Comparison of ENCODE assay signal across 10 cellular contexts in genomic region chr11:47550288-47551052, GRCh38. TPM values are rescaled to one million over a fixed set of nuclear protein-coding genes. Genes with fewer than 3 reads are reported as not detected.
DNase-seq lines count a peak whose midpoint lies in the region; ATAC-seq, FAIRE-seq and TF ChIP-seq lines count a peak whose summit lies in the region.
"Had no signal": no experiment of that assay in that cellular context is flagged by ENCODE, and none has a peak within 500 bp of the region (broad histone marks: within the 10 kb centered on the region; RNA-seq: fewer than 3 reads in every experiment).

No MANE protein-coding gene starts in this region.

- no peak for FAIRE-seq in small intestine (lab: Jason Lieb, UNC)

- WGBS in small intestine, 3 donors: 75 to 81% (median 80%) methylated on average over 10 of the region's 10 CpGs

- no peaks in the 10 kb centered on the region for H3K36me3 ChIP-seq in CD4-positive, CD25-positive, alpha-beta regulatory T cell (ENCODE audit: control insufficient read depth, insufficient read depth, low read length)
- H3K36me3 ChIP-seq in KMS-11 (ENCODE audit: insufficient read depth) (no peaks in the 10 kb centered on the region), small intestine (ENCODE audit: control insufficient read depth in 2 of 2, insufficient read depth in 2 of 2, low read length in 2 of 2) (no peaks in the 10 kb centered on the region)

- H3K4me1 ChIP-seq in CD4-positive, CD25-positive, alpha-beta regulatory T cell (ENCODE audit: control insufficient read depth, insufficient read depth, low read length, poor library complexity, severe bottlenecking): peaks cover 48% of the 10 kb centered on the region
- H3K4me1 ChIP-seq in KMS-11 (ENCODE audit: low read depth, poor library complexity, severe bottlenecking): peaks cover 43% of the 10 kb centered on the region
- H3K4me1 ChIP-seq in small intestine (ENCODE audit: control insufficient read depth in 2 of 2, insufficient read depth in 1 of 2, low read depth in 1 of 2, low read length in 1 of 2): peaks cover 0 to 14% of the 10 kb centered on the region in 2 donors

- H3K79me2 ChIP-seq in KMS-11 (ENCODE audit: insufficient read depth, low read depth): peaks cover 70% of the 10 kb centered on the region

- peak overlapping the region in 2 of 3 donors; percentile 52 to 97 for H3K27ac Mint-ChIP-seq in CD4-positive, CD25-positive, alpha-beta regulatory T cell
- H3K27ac Mint-ChIP-seq in chondrocyte (ENCODE audit: unreplicated experiment): peak overlapping the region; percentile 98
- H3K27ac Mint-ChIP-seq in natural killer cell: peak overlapping the region; percentile 91 to 97

- H3K4me3 Mint-ChIP-seq in CD4-positive, CD25-positive, alpha-beta regulatory T cell: peak overlapping the region; percentile 88 to 96 (median 96)
- H3K4me3 Mint-ChIP-seq in chondrocyte (ENCODE audit: unreplicated experiment) (no peak overlapping the region), natural killer cell (peak overlapping the region; percentile 97)

- ATAC-seq in CD4-positive, CD25-positive, alpha-beta regulatory T cell (ENCODE audit: low read depth in 2 of 2): no peak
- ATAC-seq in natural killer cell (no peak), HG03520 (IDR thresholded peaks at IDR 0.05; ENCODE audit: unreplicated experiment) (no peak)

- H3K4me3 ChIP-seq in CD4-positive, CD25-positive, alpha-beta regulatory T cell (ENCODE audit: low read depth, low read length): peak overlapping the region; percentile 97
- no peak overlapping the region for H3K4me3 ChIP-seq in KMS-11 (IDR thresholded peaks at IDR 0.05; ENCODE audit: insufficient read depth, low read depth, low read length)
- H3K4me3 ChIP-seq in small intestine (ENCODE audit: low read depth in 1 of 2, low read length in 2 of 2): no peak overlapping the region

- intact Hi-C loops in natural killer cell (cut with micrococcal nuclease): loop anchor here (5.0 kb wide), 1 partner anchor 33 kb away; no protein-coding TSS in a partner anchor

- no peak overlapping the region for H3K9ac ChIP-seq in KMS-11

- peak overlapping the region; percentile 84 for H3K27ac ChIP-seq in CD4-positive, CD25-positive, alpha-beta regulatory T cell (ENCODE audit: insufficient read depth, low read length, poor library complexity, severe bottlenecking)
- H3K27ac ChIP-seq in KMS-11: peak overlapping the region; percentile 93; the same call in 1 of the 2 replicates
- no peak overlapping the region for H3K27ac ChIP-seq in small intestine (ENCODE audit: low read depth in 1 of 2, low read length in 1 of 2)

- no peaks in the 10 kb centered on the region for H3K27me3 ChIP-seq in CD4-positive, CD25-positive, alpha-beta regulatory T cell (ENCODE audit: control insufficient read depth, insufficient read depth, low read length)
- H3K27me3 ChIP-seq in KMS-11 (ENCODE audit: insufficient read depth, low read depth): no peaks in the 10 kb centered on the region
- no peaks in the 10 kb centered on the region for H3K27me3 ChIP-seq in small intestine (ENCODE audit: control insufficient read depth in 2 of 2, insufficient read depth in 2 of 2, low read length in 2 of 2)

- no peak for DNase-seq in CD4-positive, CD25-positive, alpha-beta regulatory T cell
- peak; percentile 30 for DNase-seq in chondrocyte (ENCODE audit: low spot score)
- DNase-seq in natural killer cell: no peak
- DNase-seq in NCI-H345 (lab: John Stamatoyannopoulos, UW): no peak
- no peak for DNase-seq in small intestine
- DNase-seq in DMS79 treated with DMSO at 0.1 percent for 48 hours (lab: John Stamatoyannopoulos, UW): no peak
- DNase-seq: GF-D8; stimulated activated CD4-positive, alpha-beta T cell treated with anti-CD3 and anti-CD28 coated beads, Interleukin-2, amount 100 ng/mL, for 24 hours had no signal

- no peaks in the 10 kb centered on the region for H3K27me3 Mint-ChIP-seq in CD4-positive, CD25-positive, alpha-beta regulatory T cell
- no peaks in the 10 kb centered on the region for H3K27me3 Mint-ChIP-seq in chondrocyte (ENCODE audit: low read depth)
- H3K27me3 Mint-ChIP-seq in natural killer cell (ENCODE audit: low read depth in 2 of 2): no peaks in the 10 kb centered on the region

- no peaks in the 10 kb centered on the region for H3K9me3 ChIP-seq in CD4-positive, CD25-positive, alpha-beta regulatory T cell (ENCODE audit: control insufficient read depth in 2 of 2, low read length in 2 of 2)
- H3K9me3 ChIP-seq in small intestine (ENCODE audit: control insufficient read depth, low read depth): no peaks in the 10 kb centered on the region

- no peaks in the 10 kb centered on the region for H3K9me3 Mint-ChIP-seq in CD4-positive, CD25-positive, alpha-beta regulatory T cell
- H3K9me3 Mint-ChIP-seq in chondrocyte (ENCODE audit: low read depth) (no peaks in the 10 kb centered on the region), natural killer cell (no peaks in the 10 kb centered on the region)

- H4K20me1 ChIP-seq in KMS-11 (ENCODE audit: insufficient read depth): peaks cover 22% of the 10 kb centered on the region

- H3K4me1 Mint-ChIP-seq in CD4-positive, CD25-positive, alpha-beta regulatory T cell: peaks cover 18 to 66% (median 47%) of the 10 kb centered on the region in 4 donors
- H3K4me1 Mint-ChIP-seq in chondrocyte (ENCODE audit: low read depth) (peaks cover 38% of the 10 kb centered on the region), natural killer cell (peaks cover 43 to 51% of the 10 kb centered on the region in 2 donors)

- no peak overlapping the region for H2AFZ ChIP-seq in KMS-11 (ENCODE audit: low read depth)

- no peak for TF ChIP-seq CTCF in KMS-11 (conservative IDR thresholded peaks at IDR 0.05; ENCODE audit: low read depth, low read length)
- no peak for TF ChIP-seq CTCF in chondrocyte (IDR thresholded peaks at IDR 0.05)
- TF ChIP-seq CTCF in natural killer cell (IDR thresholded peaks at IDR 0.05): no peak

- H3K36me3 Mint-ChIP-seq in CD4-positive, CD25-positive, alpha-beta regulatory T cell: peaks cover 11% of the 10 kb centered on the region
- H3K36me3 Mint-ChIP-seq in chondrocyte (ENCODE audit: low read depth): peaks cover 1% of the 10 kb centered on the region
- no peaks in the 10 kb centered on the region for H3K36me3 Mint-ChIP-seq in natural killer cell

- peak overlapping the region; percentile 82 for H3K4me2 ChIP-seq in KMS-11

RNA-seq across cellular contexts. Expression of gene CELF1, which starts 2.5 kb away (rescaled TPM):
- 124 TPM for total RNA-seq in CD4-positive, CD25-positive, alpha-beta regulatory T cell
- polyA plus RNA-seq in CD4-positive, CD25-positive, alpha-beta regulatory T cell: 10 to 100 TPM; 30.8 to 61.2 (median 47.9) TPM
- total RNA-seq in chondrocyte: 82.2 to 90.2 TPM (median 87.7 TPM) in 3 replicates
- total RNA-seq in natural killer cell: 100 to 1,000 TPM; 128 to 168 (median 162) TPM
- polyA plus RNA-seq in small intestine: 10 to 100 TPM; 16.5 to 32.1 (median 21.9) TPM

RNA-seq across cellular contexts. Expression of gene PTPMT1, which starts 14.9 kb away (rescaled TPM):
- 19.5 TPM for total RNA-seq in CD4-positive, CD25-positive, alpha-beta regulatory T cell
- polyA plus RNA-seq in CD4-positive, CD25-positive, alpha-beta regulatory T cell: 10 to 100 TPM; 50.7 to 86.1 (median 76.1) TPM
- total RNA-seq in chondrocyte: 40.4 to 48.8 TPM (median 43.5 TPM) in 3 replicates
- total RNA-seq in natural killer cell: 10 to 100 TPM; 19.4 to 28.6 (median 20.4) TPM
- polyA plus RNA-seq in small intestine: 10 to 100 TPM; 31.3 to 60.1 (median 34.6) TPM

RNA-seq across cellular contexts. Expression of gene KBTBD4, which starts 28.3 kb away (rescaled TPM):
- total RNA-seq in CD4-positive, CD25-positive, alpha-beta regulatory T cell: 23.7 TPM
- 10 to 100 TPM; 48.7 to 54.4 (median 50.9) TPM for polyA plus RNA-seq in CD4-positive, CD25-positive, alpha-beta regulatory T cell
- 11.1 to 16.5 TPM (median 12.9 TPM) in 3 replicates for total RNA-seq in chondrocyte
- 10 to 100 TPM; 17.7 to 24.1 (median 20.9) TPM for total RNA-seq in natural killer cell
- polyA plus RNA-seq in small intestine: 10 to 100 TPM in 2 of 3 donors, 1 to 10 TPM in 1; 9.8 to 13.7 (median 10.5) TPM

RNA-seq across cellular contexts. Expression of gene NDUFS3, which starts 28.4 kb away (rescaled TPM):
- total RNA-seq in CD4-positive, CD25-positive, alpha-beta regulatory T cell: 70.6 TPM
- polyA plus RNA-seq in CD4-positive, CD25-positive, alpha-beta regulatory T cell: 100 to 1,000 TPM; 112 to 129 (median 121) TPM
- total RNA-seq in chondrocyte (63.6 to 102 TPM (median 70.3 TPM) in 3 replicates), natural killer cell (100 to 1,000 TPM; 114 to 138 (median 115) TPM)
- 100 to 1,000 TPM; 258 to 438 (median 269) TPM for polyA plus RNA-seq in small intestine

RNA-seq across cellular contexts. Expression of gene FAM180B, which starts 36.0 kb away (rescaled TPM):
- total RNA-seq in CD4-positive, CD25-positive, alpha-beta regulatory T cell: 0.27 TPM
- polyA plus RNA-seq in CD4-positive, CD25-positive, alpha-beta regulatory T cell: not detected
- not detected in 3 replicates for total RNA-seq in chondrocyte
- total RNA-seq in natural killer cell: under 1 TPM in 1 of 3 donors, not detected in 2; 0.25 TPM
- under 1 TPM in 1 of 3 donors, not detected in 2; 0.15 TPM for polyA plus RNA-seq in small intestine

Comparison
In these comparisons a context has a peak if more than half of its experiments do, and no peak if none do; other contexts are left out.
1. H3K27ac ChIP-seq: peak in CD4-positive, CD25-positive, alpha-beta regulatory T cell (single experiment) and KMS-11 (single experiment); none in small intestine (0 of 2).
2. Peak in every context shown above with its lines, with median percentiles within 50 percentile points of each other: H3K27ac Mint-ChIP-seq.